ENCODE assay signal across 9 cellular contexts in the genomic region with DNA sequence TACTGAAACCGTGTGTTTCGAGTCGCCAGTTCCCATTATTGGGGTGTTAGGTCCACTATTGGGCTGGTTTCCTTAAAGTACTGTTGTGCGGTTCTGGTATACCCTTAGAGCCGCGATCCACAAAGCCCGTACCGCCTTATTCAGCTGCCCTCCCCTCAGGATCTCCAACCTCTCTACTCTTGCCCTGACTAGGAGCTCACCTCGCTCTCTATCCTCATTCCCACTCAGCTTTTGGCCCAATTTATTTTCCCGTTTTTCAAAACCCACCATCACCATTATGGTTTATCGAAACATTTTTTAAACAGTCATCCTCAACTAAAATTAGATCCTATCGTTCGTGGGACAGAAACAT. TPM values are rescaled to one million over a fixed set of nuclear protein-coding genes. Genes with fewer than 3 reads are reported as not detected.
A peak's percentile ranks its signal among the peaks of the same experiment; 100 is the strongest.
DNase-seq lines count a peak whose midpoint lies in the region; ATAC-seq and TF ChIP-seq lines count a peak whose summit lies in the region.
"Had no signal": no experiment of that assay in that cellular context is flagged by ENCODE, and none has a peak within 500 bp of the region (broad histone marks: within the 10 kb centered on the region; RNA-seq: fewer than 3 reads in every experiment).

No MANE protein-coding gene starts in this region.

- intact Hi-C loops in left ventricle myocardium superior (cut with micrococcal nuclease) = loop anchor here (10.0 kb wide), 1 partner anchor 465 kb away; no protein-coding TSS in a partner anchor

- H3K9me2 ChIP-seq in GM23248 (ENCODE audit: insufficient read depth) (no peaks in the 10 kb centered on the region), SK-N-SH (no peaks in the 10 kb centered on the region)

- H3F3A ChIP-seq in GM23248 (ENCODE audit: insufficient read depth) = peaks cover 21% of the 10 kb centered on the region
- peaks cover 34% of the 10 kb centered on the region for H3F3A ChIP-seq in SK-N-SH (replicated peaks; ENCODE audit: insufficient read depth)

- H3K4me1 ChIP-seq in GM23248 (ENCODE audit: insufficient read depth) = peaks cover 30% of the 10 kb centered on the region
- H3K4me1 ChIP-seq in SK-N-SH (ENCODE audit: control insufficient read depth in 1 of 2, insufficient read depth in 2 of 2, low read depth in 1 of 2, low read length in 1 of 2) = peaks cover 8 to 25% of the 10 kb centered on the region in 2 experiments; a peak in 2 of 4 replicates
- peaks cover 21% of the 10 kb centered on the region for H3K4me1 ChIP-seq in skeletal muscle satellite cell (ENCODE audit: control insufficient read depth, insufficient read depth, low read length)

- TF ChIP-seq RAD21 in SK-N-SH (IDR thresholded peaks at IDR 0.05; ENCODE audit: low read length) = no peak

- peaks cover 16% of the 10 kb centered on the region; the same call in 1 of the 2 replicates for H3K79me2 ChIP-seq in GM23248 (ENCODE audit: insufficient read depth)
- no peaks in the 10 kb centered on the region for H3K79me2 ChIP-seq in SK-N-SH (ENCODE audit: insufficient read depth)

- CTCF ChIA-PET in SK-N-SH (lab: Yijun Ruan, JAX) = interaction anchor here (0.7 to 3.6 kb wide), 30 partner anchors 10 to 728 kb away, joined by 3 to 34 read pairs (median 4); no protein-coding TSS in a partner anchor

- in situ Hi-C loops in GM23248 (cut with MboI) = loop anchor here (10.0 kb wide), 1 partner anchor 465 kb away; no protein-coding TSS in a partner anchor

- H3K9ac ChIP-seq in GM23248 (peak overlapping the region; percentile 82), SK-N-SH (peak overlapping the region; percentile 82), skeletal muscle satellite cell (ENCODE audit: low read depth, low read length) (peak overlapping the region; percentile 88)

- no peak for DNase-seq in GM23248
- DNase-seq in SK-N-SH = no peak
- DNase-seq in left ventricle myocardium superior = no peak

- H3K27me3 ChIP-seq in GM23248 (replicated peaks; ENCODE audit: insufficient read depth) = no peaks in the 10 kb centered on the region
- no peaks in the 10 kb centered on the region for H3K27me3 ChIP-seq in SK-N-SH (ENCODE audit: insufficient read depth)
- no peaks in the 10 kb centered on the region for H3K27me3 ChIP-seq in skeletal muscle satellite cell (ENCODE audit: control insufficient read depth, insufficient read depth, low read length)

- H3K4me2 ChIP-seq in GM23248 (ENCODE audit: unreplicated experiment) (peak overlapping the region; percentile 99), SK-N-SH (peak overlapping the region; percentile 95), skeletal muscle satellite cell (ENCODE audit: low read length) (peak overlapping the region; percentile 94)

- WGBS in GM23248 (ENCODE audit: low coverage in 1 of 2, low lambda C conversion rate in 2 of 2, missing lambda C conversion rate in 2 of 2), 2 experiments = 0 to 1% methylated on average over 13 of the region's 13 CpGs
- WGBS in SK-N-SH (ENCODE audit: low lambda C conversion rate) = under 1% methylated on average over 13 of the region's 13 CpGs

- H3K4me3 ChIP-seq in GM23248 = peak overlapping the region; percentile 100
- peak overlapping the region; percentile 91 to 100 for H3K4me3 ChIP-seq in SK-N-SH (ENCODE audit: low read depth in 2 of 2, low read length in 1 of 2)
- H3K4me3 ChIP-seq in skeletal muscle satellite cell (ENCODE audit: low read length) = peak overlapping the region; percentile 92

- H4K20me1 ChIP-seq in GM23248 (ENCODE audit: insufficient read depth) (no peaks in the 10 kb centered on the region), SK-N-SH (ENCODE audit: insufficient read depth) (no peaks in the 10 kb centered on the region)

- H3K27ac ChIP-seq in GM23248 (peak overlapping the region; percentile 64), SK-N-SH (ENCODE audit: low read depth in 2 of 2, low read length in 1 of 2) (peak overlapping the region; percentile 91 to 96)

- H3K9me3 ChIP-seq in GM23248 (ENCODE audit: low read depth) (no peaks in the 10 kb centered on the region), SK-N-SH (no peaks in the 10 kb centered on the region), skeletal muscle satellite cell (replicated peaks; ENCODE audit: low read length) (no peaks in the 10 kb centered on the region)

- POLR2A ChIA-PET in SK-N-SH (lab: Yijun Ruan, JAX) = interaction anchor here (0.6 to 1.3 kb wide), 4 partner anchors 9 to 1895 kb away, joined by 3 to 4 read pairs (median 4); no protein-coding TSS in a partner anchor

- TF ChIP-seq CTCF in SK-N-SH (IDR thresholded peaks at IDR 0.05) = no peak

- H2AFZ ChIP-seq in GM23248 (peak overlapping the region; percentile 99), SK-N-SH (ENCODE audit: low read depth) (peak overlapping the region; percentile 97)

- TF ChIP-seq EP300 in SK-N-SH (IDR thresholded peaks at IDR 0.05; ENCODE audit: borderline replicate concordance in 1 of 2, low read depth in 1 of 2, low read length in 1 of 2) = no peak

- ATAC-seq in left ventricle myocardium superior = peak; percentile 16
- ATAC-seq in GM19035 (IDR thresholded peaks at IDR 0.05; ENCODE audit: unreplicated experiment) = no peak
- ATAC-seq in GM21390 (IDR thresholded peaks at IDR 0.05; ENCODE audit: unreplicated experiment) = no peak
- ATAC-seq in HG03097 (IDR thresholded peaks at IDR 0.05; ENCODE audit: low FRiP score, unreplicated experiment) = no peak
- ATAC-seq in HG03439 (IDR thresholded peaks at IDR 0.05; ENCODE audit: unreplicated experiment) = no peak

- H3K36me3 ChIP-seq in GM23248 (ENCODE audit: low read depth) (no peaks in the 10 kb centered on the region), SK-N-SH (replicated peaks in 1 of 2; ENCODE audit: control insufficient read depth in 1 of 2, insufficient read depth in 2 of 2, low read length in 1 of 2) (peaks cover 4 to 5% of the 10 kb centered on the region in 2 experiments), skeletal muscle satellite cell (ENCODE audit: insufficient read depth, low read length) (no peaks in the 10 kb centered on the region)

TF ChIP-seq in SK-N-SH, 30 proteins besides CTCF, POLR2A, EP300 and RAD21:
- TF ChIP-seq TCF12 (IDR thresholded peaks at IDR 0.05) (0 out of 2 replicates have a peak, but pooled peaks have one; percentile 2), POLR2AphosphoS5 (IDR thresholded peaks at IDR 0.05; ENCODE audit: low read depth, low read length) (no peak), MAX (IDR thresholded peaks at IDR 0.05; ENCODE audit: low read depth) (no peak), YY1 (IDR thresholded peaks at IDR 0.05; ENCODE audit: low read depth) (no peak)
- TF ChIP-seq, protein P1, sequence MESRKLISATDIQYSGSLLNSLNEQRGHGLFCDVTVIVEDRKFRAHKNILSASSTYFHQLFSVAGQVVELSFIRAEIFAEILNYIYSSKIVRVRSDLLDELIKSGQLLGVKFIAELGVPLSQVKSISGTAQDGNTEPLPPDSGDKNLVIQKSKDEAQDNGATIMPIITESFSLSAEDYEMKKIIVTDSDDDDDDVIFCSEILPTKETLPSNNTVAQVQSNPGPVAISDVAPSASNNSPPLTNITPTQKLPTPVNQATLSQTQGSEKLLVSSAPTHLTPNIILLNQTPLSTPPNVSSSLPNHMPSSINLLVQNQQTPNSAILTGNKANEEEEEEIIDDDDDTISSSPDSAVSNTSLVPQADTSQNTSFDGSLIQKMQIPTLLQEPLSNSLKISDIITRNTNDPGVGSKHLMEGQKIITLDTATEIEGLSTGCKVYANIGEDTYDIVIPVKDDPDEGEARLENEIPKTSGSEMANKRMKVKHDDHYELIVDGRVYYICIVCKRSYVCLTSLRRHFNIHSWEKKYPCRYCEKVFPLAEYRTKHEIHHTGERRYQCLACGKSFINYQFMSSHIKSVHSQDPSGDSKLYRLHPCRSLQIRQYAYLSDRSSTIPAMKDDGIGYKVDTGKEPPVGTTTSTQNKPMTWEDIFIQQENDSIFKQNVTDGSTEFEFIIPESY (IDR thresholded peaks at IDR 0.05; ENCODE audit: borderline replicate concordance, low read depth) = no peak

RNA-seq across cellular contexts. Expression of gene ETV1, which starts 0.5 kb away (rescaled TPM):
- total RNA-seq in GM23248 (2014; rRNA removed; shearing (Covaris generic)) = 13.7 and 14.5 TPM in 2 replicates
- polyA plus RNA-seq in GM23248 (2016; fragmentation: Nextera tagmentation; extraction: Ambion mirVana) = 16.2 and 17.1 TPM in 2 replicates
- 22.3 and 24.9 TPM in 2 replicates for polyA plus RNA-seq in SK-N-SH (2012; rRNA removed)
- polyA plus RNA-seq in SK-N-SH (2012; cell fraction: cytosol; rRNA removed) = 14.7 and 21.9 TPM in 2 replicates
- polyA plus RNA-seq in SK-N-SH (2012; cell fraction: nucleus; rRNA removed) = 11.2 and 25.0 TPM in 2 replicates
- 29.8 TPM for total RNA-seq in left ventricle myocardium superior
- total RNA-seq in skeletal muscle satellite cell (2012; rRNA removed) = 13.2 and 14.9 TPM in 2 replicates
- total RNA-seq: OCI-LY7 had no signal
